Comparison of ENCODE assay signal across 1 cellular context in the genomic region with DNA sequence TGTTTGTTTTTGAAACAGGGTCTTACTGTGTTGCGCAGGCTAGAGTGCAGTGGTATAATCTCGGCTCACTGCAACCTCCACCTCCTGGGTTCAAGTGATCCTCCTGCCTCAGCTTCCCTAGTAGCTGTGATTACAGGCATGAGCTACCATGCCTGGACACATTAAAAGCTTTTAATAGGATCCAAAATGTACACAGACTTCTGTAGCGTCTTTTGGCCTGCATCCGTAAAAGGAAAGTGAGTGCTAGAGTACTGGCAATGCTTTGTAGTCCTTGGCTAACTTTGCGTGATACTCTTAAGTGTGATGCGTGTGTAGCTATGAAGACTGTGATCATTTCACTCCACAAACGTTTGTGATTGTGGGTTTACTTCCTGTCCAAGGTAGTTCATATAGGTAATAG.
TF ChIP-seq lines count a peak whose summit lies in the region.

No MANE protein-coding gene starts in this region.

TF ChIP-seq in neural cell, 6 proteins besides CTCF, POLR2A, EP300 and RAD21 (continued from another document):
- TF ChIP-seq EZH2 (IDR thresholded peaks at IDR 0.05; ENCODE audit: borderline replicate concordance, insufficient read depth, low read length, poor library complexity, severe bottlenecking) = no peak
- TF ChIP-seq, protein P1, sequence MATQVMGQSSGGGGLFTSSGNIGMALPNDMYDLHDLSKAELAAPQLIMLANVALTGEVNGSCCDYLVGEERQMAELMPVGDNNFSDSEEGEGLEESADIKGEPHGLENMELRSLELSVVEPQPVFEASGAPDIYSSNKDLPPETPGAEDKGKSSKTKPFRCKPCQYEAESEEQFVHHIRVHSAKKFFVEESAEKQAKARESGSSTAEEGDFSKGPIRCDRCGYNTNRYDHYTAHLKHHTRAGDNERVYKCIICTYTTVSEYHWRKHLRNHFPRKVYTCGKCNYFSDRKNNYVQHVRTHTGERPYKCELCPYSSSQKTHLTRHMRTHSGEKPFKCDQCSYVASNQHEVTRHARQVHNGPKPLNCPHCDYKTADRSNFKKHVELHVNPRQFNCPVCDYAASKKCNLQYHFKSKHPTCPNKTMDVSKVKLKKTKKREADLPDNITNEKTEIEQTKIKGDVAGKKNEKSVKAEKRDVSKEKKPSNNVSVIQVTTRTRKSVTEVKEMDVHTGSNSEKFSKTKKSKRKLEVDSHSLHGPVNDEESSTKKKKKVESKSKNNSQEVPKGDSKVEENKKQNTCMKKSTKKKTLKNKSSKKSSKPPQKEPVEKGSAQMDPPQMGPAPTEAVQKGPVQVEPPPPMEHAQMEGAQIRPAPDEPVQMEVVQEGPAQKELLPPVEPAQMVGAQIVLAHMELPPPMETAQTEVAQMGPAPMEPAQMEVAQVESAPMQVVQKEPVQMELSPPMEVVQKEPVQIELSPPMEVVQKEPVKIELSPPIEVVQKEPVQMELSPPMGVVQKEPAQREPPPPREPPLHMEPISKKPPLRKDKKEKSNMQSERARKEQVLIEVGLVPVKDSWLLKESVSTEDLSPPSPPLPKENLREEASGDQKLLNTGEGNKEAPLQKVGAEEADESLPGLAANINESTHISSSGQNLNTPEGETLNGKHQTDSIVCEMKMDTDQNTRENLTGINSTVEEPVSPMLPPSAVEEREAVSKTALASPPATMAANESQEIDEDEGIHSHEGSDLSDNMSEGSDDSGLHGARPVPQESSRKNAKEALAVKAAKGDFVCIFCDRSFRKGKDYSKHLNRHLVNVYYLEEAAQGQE (IDR thresholded peaks at IDR 0.05; ENCODE audit: borderline replicate concordance) = no peak
